In the genomic region with DNA sequence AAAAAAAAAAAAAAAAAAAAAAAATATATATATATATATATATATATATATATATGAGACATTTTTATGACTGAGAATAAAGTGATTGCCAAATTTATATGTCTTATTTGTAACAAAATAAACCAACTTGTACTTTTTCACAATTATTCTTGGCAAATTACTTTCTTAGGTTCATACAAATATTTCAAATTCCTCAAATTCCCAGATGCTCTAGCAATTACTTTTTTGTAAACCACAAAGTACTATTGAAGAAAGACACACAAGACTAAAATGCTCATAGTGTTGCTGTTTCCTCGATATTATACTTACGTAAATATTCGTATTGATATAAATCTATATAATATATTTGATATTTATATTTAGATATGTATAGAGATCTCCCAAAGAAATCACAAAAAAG, we compare ENCODE assay signal across 22 cellular contexts.
DNase-seq lines count a peak whose midpoint lies in the region; FAIRE-seq lines count a peak whose summit lies in the region.
"Had no signal": no experiment of that assay in that cellular context is flagged by ENCODE, and none has a peak within 500 bp of the region (broad histone marks: within the 10 kb centered on the region; RNA-seq: fewer than 3 reads in every experiment).

No MANE protein-coding gene starts in this region.

- FAIRE-seq in RCC 7860 (lab: Jason Lieb, UNC) (peak; percentile 78), small intestine (lab: Jason Lieb, UNC) (peak; percentile 57)
- FAIRE-seq: islet of Langerhans had no signal

- no peak overlapping the region for H3K4me3 ChIP-seq in small intestine (ENCODE audit: low read depth in 1 of 2, low read length in 2 of 2)
- H3K4me3 ChIP-seq: esophagus muscularis mucosa, lung, SJCRH30, stomach, upper lobe of right lung had no signal

- no peak overlapping the region for H3K27ac ChIP-seq in small intestine (ENCODE audit: low read depth in 1 of 2, low read length in 1 of 2)
- H3K27ac ChIP-seq: esophagus muscularis mucosa, KMS-11, SJCRH30, stomach, upper lobe of right lung had no signal

- DNase-seq in GM03348 (ENCODE audit: low spot score) (peak; percentile 50), RCC 7860 (ENCODE audit: low spot score) (peak; percentile 40), fibroblast of gingiva (ENCODE audit: low read depth) (peak; percentile 77), small intestine (no peak), NCI-H2081 (lab: John Stamatoyannopoulos, UW) (no peak), NCI-H1092 (lab: John Stamatoyannopoulos, UW) (no peak)
- no peak for DNase-seq in NK-92 treated with Interleukin-12 subunit alpha and Interleukin-12 subunit beta, amount 100 ng/mL, for 24 hours (lab: John Stamatoyannopoulos, UW)
- DNase-seq: activated CD8-positive, alpha-beta memory T cell treated with anti-CD3 and anti-CD28 coated beads for 24 hours; C1 segment of cervical spinal cord; DMS 273 treated with DMSO at 0.1 percent for 48 hours; GOT3; naive B cell; NCI-H1092 treated with DMSO at 0.1 percent for 48 hours; NCI-H526 treated with DMSO at 0.1 percent for 48 hours; SJCRH30; stimulated activated CD4-positive, alpha-beta T cell treated with anti-CD3 and anti-CD28 coated beads, Interleukin-2, amount 100 ng/mL, for 48 hours; stomach; upper lobe of right lung had no signal

- no peaks in the 10 kb centered on the region for H3K4me1 ChIP-seq in small intestine (ENCODE audit: control insufficient read depth in 2 of 2, insufficient read depth in 1 of 2, low read depth in 1 of 2, low read length in 1 of 2)
- H3K4me1 ChIP-seq: esophagus muscularis mucosa, stomach, upper lobe of right lung had no signal

- no peaks in the 10 kb centered on the region for H3K27me3 ChIP-seq in small intestine (ENCODE audit: control insufficient read depth in 2 of 2, insufficient read depth in 2 of 2, low read length in 2 of 2)
- H3K27me3 ChIP-seq: esophagus muscularis mucosa, SJCRH30, stomach, upper lobe of right lung had no signal

- no peaks in the 10 kb centered on the region for H3K9me3 ChIP-seq in small intestine (ENCODE audit: control insufficient read depth, low read depth)
- H3K9me3 ChIP-seq: esophagus muscularis mucosa, SJCRH30, upper lobe of right lung had no signal

- WGBS in small intestine, 3 donors, result 61 to 73% (median 68%) methylated on average over 3 of the region's 3 CpGs

- no peaks in the 10 kb centered on the region for H3K36me3 ChIP-seq in small intestine (ENCODE audit: control insufficient read depth in 2 of 2, insufficient read depth in 2 of 2, low read length in 2 of 2)
- H3K36me3 ChIP-seq: esophagus muscularis mucosa, SJCRH30, stomach, upper lobe of right lung had no signal

Comparison
In these comparisons a context has a peak if more than half of its experiments do, and no peak if none do; other contexts are left out.
1. DNase-seq: peak in GM03348 (single experiment), RCC 7860 (single experiment) and fibroblast of gingiva (single experiment); none in small intestine (single experiment), NCI-H2081 (0 of 2), NCI-H1092 (single experiment) and NK-92 treated with Interleukin-12 subunit alpha and Interleukin-12 subunit beta, amount 100 ng/mL, for 24 hours (single experiment).